13 cellular contexts compared by ENCODE assay signal in the genomic region with DNA sequence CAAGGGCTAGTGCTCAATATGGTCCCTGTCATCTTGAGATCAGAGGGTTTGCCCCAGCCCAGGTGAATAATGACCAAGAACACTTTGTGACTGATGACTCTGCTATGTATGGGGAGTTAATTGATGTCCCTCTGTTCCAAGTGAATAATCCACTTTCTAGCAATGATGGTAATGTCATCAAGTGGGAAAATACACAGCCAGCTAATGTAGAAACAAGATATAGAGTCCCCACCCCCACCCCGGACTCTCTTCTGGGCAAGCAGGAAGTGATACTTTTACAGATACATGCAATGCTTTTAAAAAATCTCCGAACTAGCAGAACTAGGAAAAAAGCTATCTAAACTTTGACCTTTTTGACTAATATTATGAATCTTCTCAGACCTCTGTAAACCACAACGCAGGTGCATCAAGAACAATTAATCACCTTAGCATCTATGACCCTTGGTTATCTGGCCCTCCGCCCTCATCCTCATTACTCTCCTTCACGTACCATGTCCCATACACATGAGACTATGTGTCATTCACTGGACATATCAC. TPM values are rescaled to one million over a fixed set of nuclear protein-coding genes. Genes with fewer than 3 reads are reported as not detected.
DNase-seq lines count a peak whose midpoint lies in the region; ATAC-seq and TF ChIP-seq lines count a peak whose summit lies in the region.
"Had no signal": no experiment of that assay in that cellular context is flagged by ENCODE, and none has a peak within 500 bp of the region (broad histone marks: within the 10 kb centered on the region; RNA-seq: fewer than 3 reads in every experiment).

No MANE protein-coding gene starts in this region.

- POLR2A ChIA-PET in A673 (lab: Charles Lee; ENCODE audit: low non-redundant PET): no interaction called here

- ATAC-seq in GM18498 (IDR thresholded peaks at IDR 0.05; ENCODE audit: unreplicated experiment) (peak; percentile 80), GM19468 (IDR thresholded peaks at IDR 0.05; ENCODE audit: extremely low read depth, unreplicated experiment) (peak; percentile 70), HG02981 (IDR thresholded peaks at IDR 0.05; ENCODE audit: unreplicated experiment) (peak; percentile 67), SK-N-SH treated with all-trans-retinoic acid at 6 μM for 48 hours (no peak)
- ATAC-seq: lower lobe of right lung had no signal

- BruUV-seq in A673 (replicated peaks; lab: Mats Ljungman, UMichigan): no TSS peak

- peak; percentile 93 for DNase-seq in NCI-H82 (lab: John Stamatoyannopoulos, UW)
- no peak for DNase-seq in COLO668 (lab: John Stamatoyannopoulos, UW; ENCODE audit: unreplicated experiment)
- no peak for DNase-seq in HuH-7 (ENCODE audit: low spot score)
- no peak for DNase-seq in A673 (ENCODE audit: low spot score)
- DNase-seq: activated T-cell treated with anti-CD3 and anti-CD28 coated beads for 4 hours, C1 segment of cervical spinal cord, lower lobe of right lung, NCI-H446 had no signal

- no peak overlapping the region for H3K27ac ChIP-seq in A673 (ENCODE audit: low read depth, low read length, poor library complexity, severe bottlenecking)
- H3K27ac ChIP-seq: lower lobe of right lung had no signal

- H3K9me3 ChIP-seq in A673 (ENCODE audit: low read depth, low read length, poor library complexity, severe bottlenecking): no peaks in the 10 kb centered on the region
- H3K9me3 ChIP-seq: lower lobe of right lung had no signal

- no peak overlapping the region for H3K4me3 ChIP-seq in A673 (ENCODE audit: low read depth, low read length, poor library complexity, severe bottlenecking)
- H3K4me3 ChIP-seq: lower lobe of right lung had no signal

- TF ChIP-seq CTCF in A673 (conservative IDR thresholded peaks at IDR 0.05; ENCODE audit: low read depth, low read length): no peak

- peaks cover 7% of the 10 kb centered on the region for H3K27me3 ChIP-seq in A673 (replicated peaks; ENCODE audit: insufficient read depth, low read depth, low read length, poor library complexity)

- no peaks in the 10 kb centered on the region for H3K4me1 ChIP-seq in A673 (ENCODE audit: insufficient read depth, low read length, poor library complexity, severe bottlenecking)
- H3K4me1 ChIP-seq: lower lobe of right lung had no signal

- CTCF ChIA-PET in A673 (lab: Charles Lee): no interaction called here

- intact Hi-C loops in A673 (cut with micrococcal nuclease; ENCODE audit: unreplicated experiment): no loop called here

- no peaks in the 10 kb centered on the region for H3K36me3 ChIP-seq in A673 (ENCODE audit: insufficient read depth, low read length, poor library complexity, severe bottlenecking)
- H3K36me3 ChIP-seq: lower lobe of right lung had no signal

TF ChIP-seq in SK-N-SH treated with all-trans-retinoic acid at 6 μM for 48 hours, 23 proteins besides CTCF, POLR2A, EP300 and RAD21:
- TF ChIP-seq OSR1 (CRISPR knock-in tag; IDR thresholded peaks at IDR 0.05) (no peak), SNAI2 (CRISPR knock-in tag; IDR thresholded peaks at IDR 0.05) (no peak), ZFP3 (CRISPR knock-in tag; IDR thresholded peaks at IDR 0.05) (no peak), ISL1 (CRISPR knock-in tag; IDR thresholded peaks at IDR 0.05) (no peak)
- TF ChIP-seq, protein P1, sequence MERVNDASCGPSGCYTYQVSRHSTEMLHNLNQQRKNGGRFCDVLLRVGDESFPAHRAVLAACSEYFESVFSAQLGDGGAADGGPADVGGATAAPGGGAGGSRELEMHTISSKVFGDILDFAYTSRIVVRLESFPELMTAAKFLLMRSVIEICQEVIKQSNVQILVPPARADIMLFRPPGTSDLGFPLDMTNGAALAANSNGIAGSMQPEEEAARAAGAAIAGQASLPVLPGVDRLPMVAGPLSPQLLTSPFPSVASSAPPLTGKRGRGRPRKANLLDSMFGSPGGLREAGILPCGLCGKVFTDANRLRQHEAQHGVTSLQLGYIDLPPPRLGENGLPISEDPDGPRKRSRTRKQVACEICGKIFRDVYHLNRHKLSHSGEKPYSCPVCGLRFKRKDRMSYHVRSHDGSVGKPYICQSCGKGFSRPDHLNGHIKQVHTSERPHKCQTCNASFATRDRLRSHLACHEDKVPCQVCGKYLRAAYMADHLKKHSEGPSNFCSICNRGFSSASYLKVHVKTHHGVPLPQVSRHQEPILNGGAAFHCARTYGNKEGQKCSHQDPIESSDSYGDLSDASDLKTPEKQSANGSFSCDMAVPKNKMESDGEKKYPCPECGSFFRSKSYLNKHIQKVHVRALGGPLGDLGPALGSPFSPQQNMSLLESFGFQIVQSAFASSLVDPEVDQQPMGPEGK (CRISPR knock-in tag; IDR thresholded peaks at IDR 0.05; ENCODE audit: borderline replicate concordance): no peak
- TF ChIP-seq, protein P2, sequence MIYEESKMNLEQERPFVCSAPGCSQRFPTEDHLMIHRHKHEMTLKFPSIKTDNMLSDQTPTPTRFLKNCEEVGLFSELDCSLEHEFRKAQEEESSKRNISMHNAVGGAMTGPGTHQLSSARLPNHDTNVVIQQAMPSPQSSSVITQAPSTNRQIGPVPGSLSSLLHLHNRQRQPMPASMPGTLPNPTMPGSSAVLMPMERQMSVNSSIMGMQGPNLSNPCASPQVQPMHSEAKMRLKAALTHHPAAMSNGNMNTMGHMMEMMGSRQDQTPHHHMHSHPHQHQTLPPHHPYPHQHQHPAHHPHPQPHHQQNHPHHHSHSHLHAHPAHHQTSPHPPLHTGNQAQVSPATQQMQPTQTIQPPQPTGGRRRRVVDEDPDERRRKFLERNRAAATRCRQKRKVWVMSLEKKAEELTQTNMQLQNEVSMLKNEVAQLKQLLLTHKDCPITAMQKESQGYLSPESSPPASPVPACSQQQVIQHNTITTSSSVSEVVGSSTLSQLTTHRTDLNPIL (CRISPR knock-in tag; IDR thresholded peaks at IDR 0.05; ENCODE audit: low read depth): no peak

RNA-seq across cellular contexts. Expression of a gene that starts 30.5 kb away (rescaled TPM):
- not detected in 2 replicates for total RNA-seq in A673 (2021)
- total RNA-seq: T-helper 1 cell treated with Interleukin-12 subunit alpha and Interleukin-12 subunit beta and Interleukin-4 antibody, amounts not matched to agents 30 ng/mL and 1 ng/mL, for 36 hours had no signal
